Comparison of ENCODE assay signal across 8 cellular contexts in genomic region chr4:140755811-140756291, GRCh38. TPM values are rescaled to one million over a fixed set of nuclear protein-coding genes. Genes with fewer than 3 reads are reported as not detected.
DNase-seq lines count a peak whose midpoint lies in the region; ATAC-seq and TF ChIP-seq lines count a peak whose summit lies in the region.

No MANE protein-coding gene starts in this region.

- no peaks in the 10 kb centered on the region for H3K36me3 ChIP-seq in RWPE2 (ENCODE audit: low read depth)
- no peaks in the 10 kb centered on the region for H3K36me3 ChIP-seq in duodenal mucosa (ENCODE audit: control insufficient read depth in 1 of 2, insufficient read depth in 2 of 2, low read length in 2 of 2)
- no peaks in the 10 kb centered on the region for H3K36me3 ChIP-seq in subcutaneous abdominal adipose tissue (ENCODE audit: control insufficient read depth in 5 of 5, insufficient read depth in 5 of 5, low read length in 5 of 5)

- DNase-seq in COLO829 (ENCODE audit: low spot score), result peak; percentile 26
- DNase-seq in RWPE2 (ENCODE audit: low spot score), result peak; percentile 51
- DNase-seq in lower leg skin (ENCODE audit: low spot score in 2 of 2), result peak in 1 of 2 donors; percentile 86
- DNase-seq in OCI-M1 (lab: John Stamatoyannopoulos, UW), result no peak

- no peaks in the 10 kb centered on the region for H3K27me3 ChIP-seq in RWPE2 (ENCODE audit: insufficient read depth, poor library complexity, severe bottlenecking)
- H3K27me3 ChIP-seq in duodenal mucosa (ENCODE audit: control insufficient read depth in 1 of 2, insufficient read depth in 2 of 2, low read length in 2 of 2), result no peaks in the 10 kb centered on the region
- H3K27me3 ChIP-seq in subcutaneous abdominal adipose tissue (ENCODE audit: control insufficient read depth in 5 of 5, insufficient read depth in 4 of 5, low read length in 5 of 5), result no peaks in the 10 kb centered on the region

- H3K27ac ChIP-seq in RWPE2 (ENCODE audit: poor library complexity, severe bottlenecking) (peak overlapping the region; percentile 61), duodenal mucosa (ENCODE audit: low read depth, low read length) (peak overlapping the region; percentile 98), subcutaneous abdominal adipose tissue (ENCODE audit: low read depth, low read length) (peak overlapping the region; percentile 99)

- peak overlapping the region; percentile 79 for H3K4me3 ChIP-seq in RWPE2 (ENCODE audit: severe bottlenecking)
- H3K4me3 ChIP-seq in duodenal mucosa (ENCODE audit: low read depth in 1 of 2, low read length in 2 of 2), result peak overlapping the region; percentile 72 to 77
- peak overlapping the region; percentile 57 for H3K4me3 ChIP-seq in lower leg skin (ENCODE audit: low read depth, poor library complexity, severe bottlenecking)
- H3K4me3 ChIP-seq in subcutaneous abdominal adipose tissue (ENCODE audit: low read depth in 1 of 5, low read length in 5 of 5), result peak overlapping the region; percentile 81 to 96 (median 87)

- H3K4me1 ChIP-seq in RWPE2 (ENCODE audit: insufficient read depth, poor library complexity, severe bottlenecking), result no peaks in the 10 kb centered on the region
- H3K4me1 ChIP-seq in duodenal mucosa (ENCODE audit: control insufficient read depth in 1 of 2, insufficient read depth in 2 of 2, low read length in 2 of 2), result peaks cover 3 to 6% of the 10 kb centered on the region in 2 donors
- peaks cover 4 to 44% (median 38%) of the 10 kb centered on the region in 5 donors for H3K4me1 ChIP-seq in subcutaneous abdominal adipose tissue (ENCODE audit: control insufficient read depth in 5 of 5, insufficient read depth in 5 of 5, low read length in 5 of 5)

- intact Hi-C loops in lower leg skin (cut with DNase I; ENCODE audit: low total_unique reads), result no loop called here

- no CpG with 5 or more reads among the region's 62 CpGs for WGBS in lower leg skin, 2 donors

- TF ChIP-seq POLR2A in lower leg skin (IDR thresholded peaks at IDR 0.05), result no peak

- H3K9ac ChIP-seq in duodenal mucosa (ENCODE audit: low read depth in 1 of 2, low read length in 2 of 2), result peak overlapping the region; percentile 64 to 67
- H3K9ac ChIP-seq in subcutaneous abdominal adipose tissue (ENCODE audit: low read length in 5 of 5), result peak overlapping the region; percentile 52 to 99 (median 98)

- TF ChIP-seq CTCF in RWPE2 (IDR thresholded peaks at IDR 0.05; ENCODE audit: poor library complexity, severe bottlenecking) (no peak), lower leg skin (IDR thresholded peaks at IDR 0.05) (no peak)

- H3K9me3 ChIP-seq in RWPE2 (ENCODE audit: severe bottlenecking) (no peaks in the 10 kb centered on the region), duodenal mucosa (ENCODE audit: control insufficient read depth in 1 of 2, low read length in 2 of 2) (no peaks in the 10 kb centered on the region), subcutaneous abdominal adipose tissue (ENCODE audit: control insufficient read depth in 5 of 5, low read length in 5 of 5) (no peaks in the 10 kb centered on the region)

- ATAC-seq in GM18907 (IDR thresholded peaks at IDR 0.05; ENCODE audit: unreplicated experiment), result peak; percentile 65
- ATAC-seq in HG03045 (IDR thresholded peaks at IDR 0.05; ENCODE audit: unreplicated experiment), result peak; percentile 59
- peak; percentile 63 for ATAC-seq in RWPE2 (ENCODE audit: low read depth)

RNA-seq across cellular contexts. Expression of gene TBC1D9, which starts 0.3 kb away (rescaled TPM):
- 10 to 100 TPM in 1 of 4 donors, 1 to 10 TPM in 3; 5.7 to 13.0 (median 7.3) TPM for total RNA-seq in lower leg skin
